1 cellular context compared by ENCODE assay signal in the genomic region with DNA sequence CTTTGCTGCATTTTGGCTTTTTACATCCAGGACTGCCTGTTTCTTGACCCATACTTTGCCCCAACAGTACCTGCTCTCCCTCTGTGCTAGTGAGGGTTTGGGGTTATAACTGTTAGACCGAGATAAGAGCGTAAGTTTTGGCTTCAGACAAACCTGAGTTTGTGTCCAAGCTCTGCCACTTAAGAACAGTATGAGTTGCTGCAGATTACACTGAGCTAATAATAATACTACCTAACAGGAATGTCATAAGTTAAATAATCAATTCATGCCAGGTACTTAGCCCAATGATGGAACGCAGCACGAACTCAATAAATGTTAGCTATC.
A peak's percentile ranks its signal among the peaks of the same experiment; 100 is the strongest.
TF ChIP-seq lines count a peak whose summit lies in the region.

No MANE protein-coding gene starts in this region.

TF ChIP-seq in K562, 482 proteins besides CTCF, POLR2A, EP300 and RAD21 (continued from another document and continues in another):
- TF ChIP-seq MGA (IDR thresholded peaks at IDR 0.05) (no peak), FUS (optimal IDR thresholded peaks at IDR 0.05; ENCODE audit: low read depth, low read length) (no peak), POLR2AphosphoS2 (IDR thresholded peaks at IDR 0.05; ENCODE audit: low read length) (no peak), ZNF280A (IDR thresholded peaks at IDR 0.05; ENCODE audit: low read depth, partially characterized antibody) (no peak), FOXA3 (CRISPR knock-in tag; conservative IDR thresholded peaks at IDR 0.05 in 1 of 2, IDR thresholded peaks at IDR 0.05 in 1 of 2) (no peak), OTX1 (CRISPR knock-in tag; IDR thresholded peaks at IDR 0.05) (no peak), POLR2AphosphoS5 (IDR thresholded peaks at IDR 0.05; ENCODE audit: control insufficient read depth, insufficient read depth, low read depth, low read length) (peak; percentile 28; the same call in 1 of the 2 replicates), NR2C1 (IDR thresholded peaks at IDR 0.05) (no peak), NR2C1 (tag; IDR thresholded peaks at IDR 0.05) (no peak), SMAD1 (IDR thresholded peaks at IDR 0.05; ENCODE audit: low read depth, low read length, partially characterized antibody) (no peak), MCM2 (IDR thresholded peaks at IDR 0.05; ENCODE audit: low read depth) (no peak), E2F6 (IDR thresholded peaks at IDR 0.05; ENCODE audit: borderline replicate concordance in 1 of 2, extremely low read depth in 1 of 2, insufficient read depth in 1 of 2, insufficient read length in 1 of 2, low read depth in 1 of 2, low read length in 1 of 2, poor library complexity in 1 of 2, severe bottlenecking in 1 of 2) (no peak), ZNF354B (CRISPR knock-in tag; IDR thresholded peaks at IDR 0.05) (no peak), NKRF (IDR thresholded peaks at IDR 0.05; ENCODE audit: borderline replicate concordance) (no peak), MTA2 (IDR thresholded peaks at IDR 0.05; ENCODE audit: low read depth) (0 out of 2 replicates have a peak, but pooled peaks have one; percentile 10), BCL6 (CRISPR knock-in tag; IDR thresholded peaks at IDR 0.05) (no peak), SMARCA4 (IDR thresholded peaks at IDR 0.05) (no peak), ARID1B (IDR thresholded peaks at IDR 0.05) (peak; percentile 28; the same call in 1 of the 2 replicates), SP2 (IDR thresholded peaks at IDR 0.05; ENCODE audit: extremely low read depth, low read depth, low read length, poor library complexity, severe bottlenecking) (no peak), TAL1 (IDR thresholded peaks at IDR 0.05) (peak; percentile 66), CBFA2T2 (conservative IDR thresholded peaks at IDR 0.05) (peak; percentile 33; the same call in 1 of the 2 replicates), LEF1 (IDR thresholded peaks at IDR 0.05) (no peak), JUND (IDR thresholded peaks at IDR 0.05; ENCODE audit: borderline replicate concordance, low read depth, low read length) (no peak), JUND (tag; IDR thresholded peaks at IDR 0.05; ENCODE audit: borderline replicate concordance, low read depth, low read length) (no peak), RBM14 (IDR thresholded peaks at IDR 0.05; ENCODE audit: borderline replicate concordance, insufficient read depth, low read depth, low read length) (no peak), HMBOX1 (IDR thresholded peaks at IDR 0.05) (peak; percentile 58), RAD51 (IDR thresholded peaks at IDR 0.05; ENCODE audit: borderline replicate concordance, low read depth) (no peak), HOXB6 (CRISPR knock-in tag; IDR thresholded peaks at IDR 0.05; ENCODE audit: borderline replicate concordance) (no peak)
- TF ChIP-seq, protein P1, sequence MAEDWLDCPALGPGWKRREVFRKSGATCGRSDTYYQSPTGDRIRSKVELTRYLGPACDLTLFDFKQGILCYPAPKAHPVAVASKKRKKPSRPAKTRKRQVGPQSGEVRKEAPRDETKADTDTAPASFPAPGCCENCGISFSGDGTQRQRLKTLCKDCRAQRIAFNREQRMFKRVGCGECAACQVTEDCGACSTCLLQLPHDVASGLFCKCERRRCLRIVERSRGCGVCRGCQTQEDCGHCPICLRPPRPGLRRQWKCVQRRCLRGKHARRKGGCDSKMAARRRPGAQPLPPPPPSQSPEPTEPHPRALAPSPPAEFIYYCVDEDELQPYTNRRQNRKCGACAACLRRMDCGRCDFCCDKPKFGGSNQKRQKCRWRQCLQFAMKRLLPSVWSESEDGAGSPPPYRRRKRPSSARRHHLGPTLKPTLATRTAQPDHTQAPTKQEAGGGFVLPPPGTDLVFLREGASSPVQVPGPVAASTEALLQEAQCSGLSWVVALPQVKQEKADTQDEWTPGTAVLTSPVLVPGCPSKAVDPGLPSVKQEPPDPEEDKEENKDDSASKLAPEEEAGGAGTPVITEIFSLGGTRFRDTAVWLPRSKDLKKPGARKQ (CRISPR knock-in tag; IDR thresholded peaks at IDR 0.05), result no peak
- TF ChIP-seq, protein P2, sequence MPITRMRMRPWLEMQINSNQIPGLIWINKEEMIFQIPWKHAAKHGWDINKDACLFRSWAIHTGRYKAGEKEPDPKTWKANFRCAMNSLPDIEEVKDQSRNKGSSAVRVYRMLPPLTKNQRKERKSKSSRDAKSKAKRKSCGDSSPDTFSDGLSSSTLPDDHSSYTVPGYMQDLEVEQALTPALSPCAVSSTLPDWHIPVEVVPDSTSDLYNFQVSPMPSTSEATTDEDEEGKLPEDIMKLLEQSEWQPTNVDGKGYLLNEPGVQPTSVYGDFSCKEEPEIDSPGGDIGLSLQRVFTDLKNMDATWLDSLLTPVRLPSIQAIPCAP (CRISPR knock-in tag; IDR thresholded peaks at IDR 0.05; ENCODE audit: borderline replicate concordance), result no peak
- TF ChIP-seq, protein P3, sequence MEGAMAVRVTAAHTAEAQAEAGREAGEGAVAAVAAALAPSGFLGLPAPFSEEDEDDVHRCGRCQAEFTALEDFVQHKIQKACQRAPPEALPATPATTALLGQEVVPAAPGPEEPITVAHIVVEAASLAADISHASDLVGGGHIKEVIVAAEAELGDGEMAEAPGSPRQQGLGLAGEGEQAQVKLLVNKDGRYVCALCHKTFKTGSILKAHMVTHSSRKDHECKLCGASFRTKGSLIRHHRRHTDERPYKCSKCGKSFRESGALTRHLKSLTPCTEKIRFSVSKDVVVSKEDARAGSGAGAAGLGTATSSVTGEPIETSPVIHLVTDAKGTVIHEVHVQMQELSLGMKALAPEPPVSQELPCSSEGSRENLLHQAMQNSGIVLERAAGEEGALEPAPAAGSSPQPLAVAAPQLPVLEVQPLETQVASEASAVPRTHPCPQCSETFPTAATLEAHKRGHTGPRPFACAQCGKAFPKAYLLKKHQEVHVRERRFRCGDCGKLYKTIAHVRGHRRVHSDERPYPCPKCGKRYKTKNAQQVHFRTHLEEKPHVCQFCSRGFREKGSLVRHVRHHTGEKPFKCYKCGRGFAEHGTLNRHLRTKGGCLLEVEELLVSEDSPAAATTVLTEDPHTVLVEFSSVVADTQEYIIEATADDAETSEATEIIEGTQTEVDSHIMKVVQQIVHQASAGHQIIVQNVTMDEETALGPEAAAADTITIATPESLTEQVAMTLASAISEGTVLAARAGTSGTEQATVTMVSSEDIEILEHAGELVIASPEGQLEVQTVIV (CRISPR knock-in tag; IDR thresholded peaks at IDR 0.05; ENCODE audit: borderline replicate concordance), result no peak
- TF ChIP-seq, protein P4, sequence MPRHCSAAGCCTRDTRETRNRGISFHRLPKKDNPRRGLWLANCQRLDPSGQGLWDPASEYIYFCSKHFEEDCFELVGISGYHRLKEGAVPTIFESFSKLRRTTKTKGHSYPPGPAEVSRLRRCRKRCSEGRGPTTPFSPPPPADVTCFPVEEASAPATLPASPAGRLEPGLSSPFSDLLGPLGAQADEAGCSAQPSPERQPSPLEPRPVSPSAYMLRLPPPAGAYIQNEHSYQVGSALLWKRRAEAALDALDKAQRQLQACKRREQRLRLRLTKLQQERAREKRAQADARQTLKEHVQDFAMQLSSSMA (CRISPR knock-in tag; IDR thresholded peaks at IDR 0.05), result no peak
